In the genomic region with DNA sequence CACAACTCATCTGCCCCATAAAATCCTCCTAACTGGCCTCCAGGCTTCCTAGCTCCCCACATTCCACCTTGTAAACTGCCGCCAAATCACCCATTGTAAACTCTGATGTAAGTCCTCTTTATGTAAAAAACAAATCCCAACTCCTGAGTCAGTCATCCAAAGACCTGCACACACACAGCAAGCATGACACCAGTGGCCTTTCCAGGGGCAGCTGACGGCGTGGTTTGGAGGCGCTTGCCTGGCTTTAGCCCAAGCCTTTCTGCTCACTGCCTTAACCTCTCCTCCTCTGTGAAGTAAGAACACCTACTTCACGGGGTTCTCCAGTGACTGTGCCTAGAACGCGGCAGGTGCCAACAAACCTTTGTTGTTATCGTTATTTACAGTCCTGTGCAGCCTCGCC, we compare ENCODE assay signal across 17 cellular contexts. TPM values are rescaled to one million over a fixed set of nuclear protein-coding genes. Genes with fewer than 3 reads are reported as not detected.
A peak's percentile ranks its signal among the peaks of the same experiment; 100 is the strongest.
DNase-seq lines count a peak whose midpoint lies in the region; ATAC-seq, FAIRE-seq and TF ChIP-seq lines count a peak whose summit lies in the region.
"Had no signal": no experiment of that assay in that cellular context is flagged by ENCODE, and none has a peak within 500 bp of the region (broad histone marks: within the 10 kb centered on the region; RNA-seq: fewer than 3 reads in every experiment).

No MANE protein-coding gene starts in this region.

- H3K9me2 ChIP-seq in DOHH2 (replicated peaks; ENCODE audit: control insufficient read depth, low read length) = no peaks in the 10 kb centered on the region

- no peaks in the 10 kb centered on the region for H3K27me3 ChIP-seq in DOHH2 (ENCODE audit: control insufficient read depth, low read length)
- no peaks in the 10 kb centered on the region for H3K27me3 ChIP-seq in psoas muscle (ENCODE audit: insufficient read depth in 3 of 3, low read length in 2 of 3)
- H3K27me3 ChIP-seq: Peyer's patch had no signal

- peaks cover 24% of the 10 kb centered on the region for H4K20me1 ChIP-seq in DOHH2 (ENCODE audit: control insufficient read depth, insufficient read depth, low read depth, low read length)

- H3K4me3 ChIP-seq in DOHH2 (ENCODE audit: low read length) = no peak overlapping the region
- H3K4me3 ChIP-seq in psoas muscle = no peak overlapping the region
- H3K4me3 ChIP-seq: Peyer's patch had no signal

- ATAC-seq in esophagus mucosa (peak; percentile 26), psoas muscle (peak; percentile 2 to 69 (median 34)), GM21576 (IDR thresholded peaks at IDR 0.05; ENCODE audit: unreplicated experiment) (no peak), sciatic nerve (no peak)

- 53 to 79% (median 65%) methylated on average over 9 of the region's 9 CpGs for WGBS in psoas muscle, 3 donors

- no peak overlapping the region for H3K27ac ChIP-seq in DOHH2 (ENCODE audit: low read depth, low read length)
- no peak overlapping the region for H3K27ac ChIP-seq in psoas muscle
- H3K27ac ChIP-seq: Peyer's patch had no signal

- 0 out of 2 replicates have a peak overlapping the region, but pooled peaks have one; percentile 50 for H3K4me2 ChIP-seq in DOHH2 (ENCODE audit: low read length)

- H3K36me3 ChIP-seq in DOHH2 (ENCODE audit: control insufficient read depth, low read length) (peaks cover 30% of the 10 kb centered on the region), psoas muscle (ENCODE audit: insufficient read depth in 1 of 2, low read depth in 1 of 2) (no peaks in the 10 kb centered on the region)

- peaks cover 13% of the 10 kb centered on the region; the same call in 1 of the 2 replicates for H3F3A ChIP-seq in DOHH2 (ENCODE audit: control insufficient read depth, insufficient read depth)

- intact Hi-C loops in psoas muscle (cut with DNase I) = no loop called here
- intact Hi-C loops in sciatic nerve (cut with DNase I) = no loop called here

- TF ChIP-seq CTCF in DOHH2 (IDR thresholded peaks at IDR 0.05; ENCODE audit: low read depth, low read length, poor library complexity, severe bottlenecking) (no peak), psoas muscle (IDR thresholded peaks at IDR 0.05) (no peak), D721Med (IDR thresholded peaks at IDR 0.05; ENCODE audit: insufficient read depth, missing control alignments) (no peak)

- H3K9me3 ChIP-seq in DOHH2 (ENCODE audit: control insufficient read depth, insufficient read depth, low read length) = no peaks in the 10 kb centered on the region
- H3K9me3 ChIP-seq in psoas muscle = no peaks in the 10 kb centered on the region
- H3K9me3 ChIP-seq: Peyer's patch had no signal

- H3K79me2 ChIP-seq in DOHH2 (ENCODE audit: control insufficient read depth, low read length) = peaks cover 96% of the 10 kb centered on the region

- peak; percentile 78 for DNase-seq in M059J (ENCODE audit: low read depth)
- no peak for DNase-seq in psoas muscle
- DNase-seq in D721Med (ENCODE audit: insufficient read length, low spot score) = no peak
- no peak for DNase-seq in sciatic nerve (ENCODE audit: low spot score)
- DNase-seq: CD4-positive, alpha-beta memory T cell; H7; Kasumi-1; NCI-H1417 treated with DMSO at 0.1 percent for 48 hours; NCI-H2029 treated with DMSO at 0.1 percent for 48 hours; NCI-H510A; NCI-H82; Peyer's patch; SIG-M5 had no signal

- no peak for FAIRE-seq in D721Med (lab: Jason Lieb, UNC)

- peaks cover 89% of the 10 kb centered on the region for H3K4me1 ChIP-seq in DOHH2 (ENCODE audit: control insufficient read depth, low read length)
- H3K4me1 ChIP-seq in psoas muscle = peaks cover 25% of the 10 kb centered on the region
- H3K4me1 ChIP-seq: Peyer's patch had no signal

RNA-seq across cellular contexts. Expression of a gene that starts 14.0 kb away (rescaled TPM):
- 9.8 and 18.5 TPM in 2 replicates for total RNA-seq in M059J (2014; rRNA removed; shearing (Covaris generic))
- total RNA-seq in esophagus mucosa (17.2 TPM), psoas muscle (10 to 100 TPM; 37.3 to 45.5 (median 39.7) TPM), sciatic nerve (27.1 TPM)
- 10 to 100 TPM; 11.6 to 23.9 (median 12.3) TPM for polyA plus RNA-seq in psoas muscle

RNA-seq across cellular contexts. Expression of a gene that starts 28.5 kb away (rescaled TPM):
- total RNA-seq in M059J (2014; rRNA removed; shearing (Covaris generic)) = not detected in 2 replicates
- total RNA-seq in esophagus mucosa (not detected), psoas muscle (not detected), sciatic nerve (not detected)
- polyA plus RNA-seq in psoas muscle = under 1 TPM in 2 of 3 donors, not detected in 1; 0.09 to 0.13 TPM
- total RNA-seq: CD4-positive, alpha-beta memory T cell; Daoy; Peyer's patch had no signal
- polyA plus RNA-seq: CD4-positive, alpha-beta memory T cell had no signal

RNA-seq across cellular contexts. Expression of a gene that starts 54.5 kb away (rescaled TPM):
- total RNA-seq in M059J (2014; rRNA removed; shearing (Covaris generic)) = 33.8 and 41.2 TPM in 2 replicates
- 13.1 TPM for total RNA-seq in esophagus mucosa
- total RNA-seq in psoas muscle = 1 to 10 TPM in 3 of 4 donors, under 1 TPM in 1; 0.90 to 5.3 (median 2.6) TPM
- polyA plus RNA-seq in psoas muscle = 10 to 100 TPM in 1 of 3 donors, 1 to 10 TPM in 2; 1.3 to 21.3 (median 3.1) TPM
- total RNA-seq in sciatic nerve = 19.4 TPM

Comparison
In these comparisons a context has a peak if more than half of its experiments do, and no peak if none do; other contexts are left out.
1. ATAC-seq: peak in esophagus mucosa (single experiment) and psoas muscle (4 of 4); none in GM21576 (single experiment) and sciatic nerve (single experiment).